8 cellular contexts compared by ENCODE assay signal in genomic region chr19:51926784-51927741, GRCh38. TPM values are rescaled to one million over a fixed set of nuclear protein-coding genes. Genes with fewer than 3 reads are reported as not detected.
DNase-seq lines count a peak whose midpoint lies in the region; ATAC-seq and TF ChIP-seq lines count a peak whose summit lies in the region.

TSS of gene ZNF613 (plus strand) at chr19:51927472. CDS start at chr19:51936221, 8,749 bp downstream.

- H3K9me3 ChIP-seq in HEK293 (ENCODE audit: control insufficient read depth, insufficient read depth, low read depth, low read length) (no peaks in the 10 kb centered on the region), ovary (peaks cover 0 to 12% of the 10 kb centered on the region in 2 donors), thyroid gland (no peaks in the 10 kb centered on the region)

- H3K27me3 ChIP-seq in ovary (no peaks in the 10 kb centered on the region), thyroid gland (no peaks in the 10 kb centered on the region)

- WGBS in ovary, 3 donors: 0 to 1% (median 0%) methylated on average over 52 of the region's 52 CpGs
- WGBS in thyroid gland, 2 donors: 0 to 1% methylated on average over 42 to 49 of the region's 52 CpGs

- DNase-seq in GDM1 (lab: John Stamatoyannopoulos, UW) (peak; percentile 87), NCI-H1048 (lab: John Stamatoyannopoulos, UW) (peak; percentile 73), SKM-1 treated with dmso at 0.1 percent for 144 hours (lab: John Stamatoyannopoulos, UW; ENCODE audit: unreplicated experiment) (peak; percentile 46), Right ventricle myocardium superior (peak; percentile 91), ovary (peak; percentile 85 to 89 (median 87)), thyroid gland (peak; percentile 91 to 92)
- peak; percentile 67 for DNase-seq in activated naive CD8-positive, alpha-beta T cell treated with anti-CD3 and anti-CD28 coated beads, Interleukin-2, amount 50 U/mL, for 16 hours (ENCODE audit: low read depth, low spot score)

- POLR2A ChIA-PET in HEK293 (lab: Yijun Ruan, JAX): interaction anchor here (1.1 kb wide), 1 partner anchor 61 kb away, joined by 5 read pairs; no protein-coding TSS in a partner anchor

- H3K4me1 ChIP-seq in HEK293 (ENCODE audit: control insufficient read depth, insufficient read depth, low read length) (no peaks in the 10 kb centered on the region), ovary (ENCODE audit: insufficient read depth) (no peaks in the 10 kb centered on the region), thyroid gland (peaks cover 0 to 14% of the 10 kb centered on the region in 2 donors)

- peaks cover 23 to 24% of the 10 kb centered on the region in 2 experiments for H3K36me3 ChIP-seq in HEK293 (ENCODE audit: control insufficient read depth in 2 of 2, insufficient read depth in 1 of 2, low read length in 2 of 2)
- no peaks in the 10 kb centered on the region for H3K36me3 ChIP-seq in ovary
- H3K36me3 ChIP-seq in thyroid gland: peaks cover 0 to 4% of the 10 kb centered on the region in 2 donors

- TF ChIP-seq CTCF in HEK293 (tag by site-specific recombination; IDR thresholded peaks at IDR 0.05) (peak; percentile 53), ovary (IDR thresholded peaks at IDR 0.05) (peak in 2 of 3 donors; percentile 17 to 25), thyroid gland (IDR thresholded peaks at IDR 0.05) (peak in 3 of 6 experiments; percentile 28 to 44 (median 30))

- H3K4me3 ChIP-seq in HEK293 (ENCODE audit: low read depth, low read length): peak within 1 kb of the TSS; percentile 81
- H3K4me3 ChIP-seq in ovary: peak within 1 kb of the TSS; percentile 89
- peak within 1 kb of the TSS; percentile 49 to 97 (median 81) for H3K4me3 ChIP-seq in thyroid gland (replicated peaks in 1 of 3)

- TF ChIP-seq POLR2A in ovary (IDR thresholded peaks at IDR 0.05) (no peak), thyroid gland (IDR thresholded peaks at IDR 0.05) (peak in 1 of 2 donors; percentile 16)

- peak; percentile 97 for ATAC-seq in Right ventricle myocardium superior (ENCODE audit: poor library complexity)

- H3K27ac ChIP-seq in HEK293 (ENCODE audit: extremely low read depth, low read depth, low read length) (peak within 1 kb of the TSS; percentile 69; the same call in 1 of the 2 replicates), ovary (peak within 1 kb of the TSS; percentile 84), thyroid gland (peak within 1 kb of the TSS; percentile 90 to 93 (median 92))

- intact Hi-C loops in Right ventricle myocardium superior (cut with DNase I): no loop called here
- intact Hi-C loops in ovary (cut with DNase I): no loop called here
- intact Hi-C loops in thyroid gland (cut with DNase I): no loop called here

- CTCF ChIA-PET in HEK293 (lab: Yijun Ruan, JAX): no interaction called here

- no peak for TF ChIP-seq EP300 in ovary (IDR thresholded peaks at IDR 0.05)

TF ChIP-seq in HEK293, 187 proteins besides CTCF, POLR2A, EP300 and RAD21 (continues in another document):
- no peak for TF ChIP-seq ZNF138 (tag by site-specific recombination; IDR thresholded peaks at IDR 0.05; ENCODE audit: borderline replicate concordance)
- TF ChIP-seq KLF7 (tag by site-specific recombination; IDR thresholded peaks at IDR 0.05; ENCODE audit: borderline replicate concordance): peak; percentile 48; the same call in 1 of the 2 replicates
- no peak for TF ChIP-seq ZBTB44 (tag by site-specific recombination; IDR thresholded peaks at IDR 0.05)
- TF ChIP-seq AEBP2 (tag by site-specific recombination; IDR thresholded peaks at IDR 0.05; ENCODE audit: borderline replicate concordance): no peak
- TF ChIP-seq ZNF350 (tag by site-specific recombination; IDR thresholded peaks at IDR 0.05): peak; percentile 86
- TF ChIP-seq ZFP69B (tag by site-specific recombination; IDR thresholded peaks at IDR 0.05): no peak; the same call in 1 of the 2 replicates
- TF ChIP-seq ZNF677 (tag by site-specific recombination; IDR thresholded peaks at IDR 0.05): no peak
- TF ChIP-seq ZNF280D (tag by site-specific recombination; IDR thresholded peaks at IDR 0.05): peak; percentile 66; the same call in 1 of the 2 replicates
- TF ChIP-seq KLF1 (tag by site-specific recombination; IDR thresholded peaks at IDR 0.05): no peak
- no peak for TF ChIP-seq ZNF148 (tag by site-specific recombination; IDR thresholded peaks at IDR 0.05; ENCODE audit: borderline replicate concordance)
- TF ChIP-seq ZNF707 (tag by site-specific recombination; IDR thresholded peaks at IDR 0.05): no peak
- TF ChIP-seq ZNF488 (tag by site-specific recombination; IDR thresholded peaks at IDR 0.05): no peak
- peak; percentile 75 for TF ChIP-seq ZFHX2 (tag by site-specific recombination; conservative IDR thresholded peaks at IDR 0.05)

RNA-seq across cellular contexts. Expression of gene ZNF613, which starts in this region (rescaled TPM):
- total RNA-seq in Right ventricle myocardium superior: 3.1 TPM
- 1 to 10 TPM; 5.1 to 8.0 (median 5.9) TPM for total RNA-seq in ovary
- polyA plus RNA-seq in ovary: 1 to 10 TPM; 4.9 to 7.0 TPM
- total RNA-seq in thyroid gland: 10 to 100 TPM in 3 of 4 donors, 1 to 10 TPM in 1; 7.9 to 27.7 (median 15.6) TPM

Comparison
In these comparisons a context has a peak if more than half of its experiments do, and no peak if none do; other contexts are left out.
1. Peak in every context shown above with its lines: DNase-seq, ATAC-seq, H3K4me3 ChIP-seq and H3K27ac ChIP-seq.